Comparison of ENCODE assay signal across 30 cellular contexts in the genomic region with DNA sequence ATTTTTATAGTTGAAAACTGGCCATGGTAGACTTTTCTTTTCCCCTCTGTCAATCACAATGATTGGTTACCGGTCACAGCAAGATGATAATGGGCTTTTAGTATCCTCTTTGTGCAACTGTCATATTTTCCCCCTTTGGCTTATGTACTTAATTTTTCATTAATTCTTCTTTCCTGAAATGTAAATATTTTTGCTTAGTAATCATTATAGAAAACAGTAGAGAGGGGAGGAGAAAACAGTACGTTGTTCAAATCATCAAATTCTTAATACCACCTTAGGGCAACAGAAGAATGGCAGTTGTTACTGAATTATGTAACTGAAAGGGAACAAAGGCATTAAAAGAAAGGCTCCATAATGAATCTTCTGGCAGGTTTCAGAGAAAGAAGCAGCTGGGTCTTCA.
"Had no signal": no experiment of that assay in that cellular context is flagged by ENCODE, and none has a peak within 500 bp of the region (broad histone marks: within the 10 kb centered on the region; RNA-seq: fewer than 3 reads in every experiment).

No MANE protein-coding gene starts in this region.

- ATAC-seq: naive thymus-derived CD4-positive, alpha-beta T cell; natural killer cell; psoas muscle; right cardiac atrium; stimulated activated memory B cell treated with anti-CD40 and anti-IgM and Interleukin-4, amounts not matched to agents 10 μg/mL and 1 μg/mL and 100 μg/mL, for 72 hours; stimulated activated naive CD8-positive, alpha-beta T cell treated with anti-CD3 and anti-CD28 coated beads, Interleukin-15, amount 100 ng/mL, for 72 hours; stimulated activated naive CD8-positive, alpha-beta T cell treated with anti-CD3 and anti-CD28 coated beads, Interleukin-15, Interleukin-2, amounts not matched to agents 100 U/mL and 50 U/mL, for 24 hours; upper lobe of right lung had no signal

- H3K4me1 ChIP-seq: neural progenitor cell, parathyroid adenoma, psoas muscle, sigmoid colon, suprapubic skin, testis, tibial artery, transverse colon, upper lobe of right lung, uterus had no signal

- H3K4me1 Mint-ChIP-seq: naive thymus-derived CD4-positive, alpha-beta T cell; natural killer cell; nephron; neural progenitor cell; stimulated activated memory B cell treated with anti-CD40 and anti-IgM and Interleukin-4, amounts not matched to agents 10 μg/mL and 1 μg/mL and 100 μg/mL, for 72 hours; stimulated activated naive CD8-positive, alpha-beta T cell treated with anti-CD3 and anti-CD28 coated beads, Interleukin-15, amount 100 ng/mL, for 72 hours had no signal

- H3K27ac Mint-ChIP-seq: naive thymus-derived CD4-positive, alpha-beta T cell; natural killer cell; nephron; neural progenitor cell; progenitor cell of endocrine pancreas; stimulated activated memory B cell treated with anti-CD40 and anti-IgM and Interleukin-4, amounts not matched to agents 10 μg/mL and 1 μg/mL and 100 μg/mL, for 72 hours; stimulated activated naive CD8-positive, alpha-beta T cell treated with anti-CD3 and anti-CD28 coated beads, Interleukin-15, amount 100 ng/mL, for 72 hours; type B pancreatic cell had no signal

- H3K27me3 ChIP-seq: neural progenitor cell, ovary, sigmoid colon, suprapubic skin, testis, tibial artery, transverse colon, upper lobe of right lung, uterus had no signal

- H3K9me3 Mint-ChIP-seq: nephron; neural progenitor cell; stimulated activated memory B cell treated with anti-CD40 and anti-IgM and Interleukin-4, amounts not matched to agents 10 μg/mL and 1 μg/mL and 100 μg/mL, for 72 hours; stimulated activated naive CD8-positive, alpha-beta T cell treated with anti-CD3 and anti-CD28 coated beads, Interleukin-15, amount 100 ng/mL, for 72 hours; type B pancreatic cell had no signal

- DNase-seq: naive thymus-derived CD4-positive, alpha-beta T cell; natural killer cell; occipital lobe; ovary; posterior cingulate gyrus; psoas muscle; right cardiac atrium; sigmoid colon; small intestine; stimulated activated CD4-positive, alpha-beta T cell treated with anti-CD3 and anti-CD28 coated beads, Interleukin-15, amount 100 ng/mL, for 24 hours; stimulated activated CD4-positive, alpha-beta T cell treated with anti-CD3 and anti-CD28 coated beads, Interleukin-2, amount 100 ng/mL, for 24 hours; stimulated activated CD4-positive, alpha-beta T cell treated with anti-CD3 and anti-CD28 coated beads, Interleukin-4, amount 100 ng/mL, for 1 hour; stimulated activated CD4-positive, alpha-beta T cell treated with anti-CD3 and anti-CD28 coated beads, Interleukin-4, amount 100 ng/mL, for 4 hours; stimulated activated CD8-positive, alpha-beta memory T cell treated with anti-CD3 and anti-CD28 coated beads, Interleukin-4, amount 100 ng/mL, for 48 hours; stimulated activated naive CD4-positive, alpha-beta T cell; stimulated activated naive CD8-positive, alpha-beta T cell treated with anti-CD3 and anti-CD28 coated beads, Interleukin-15, amount 100 ng/mL, for 72 hours; stimulated activated naive CD8-positive, alpha-beta T cell treated with anti-CD3 and anti-CD28 coated beads, Interleukin-15, Interleukin-2, amounts not matched to agents 100 U/mL and 50 U/mL, for 24 hours; substantia nigra; testis; tibial artery; transverse colon; upper lobe of right lung; uterus had no signal

- H3K27me3 Mint-ChIP-seq: naive thymus-derived CD4-positive, alpha-beta T cell; progenitor cell of endocrine pancreas; stimulated activated memory B cell treated with anti-CD40 and anti-IgM and Interleukin-4, amounts not matched to agents 10 μg/mL and 1 μg/mL and 100 μg/mL, for 72 hours; stimulated activated naive CD8-positive, alpha-beta T cell treated with anti-CD3 and anti-CD28 coated beads, Interleukin-15, amount 100 ng/mL, for 72 hours; type B pancreatic cell had no signal

- H3K9ac ChIP-seq: neural progenitor cell, parathyroid adenoma had no signal

- H3K4me3 ChIP-seq: neural progenitor cell, ovary, psoas muscle, sigmoid colon, suprapubic skin, testis, tibial artery, transverse colon, upper lobe of right lung, uterus had no signal

- H3K9me3 ChIP-seq: ovary, psoas muscle, sigmoid colon, suprapubic skin, testis, tibial artery, transverse colon, upper lobe of right lung, uterus had no signal

- H3K27ac ChIP-seq: neural progenitor cell, ovary, parathyroid adenoma, psoas muscle, sigmoid colon, suprapubic skin, testis, tibial artery, transverse colon, upper lobe of right lung, uterus had no signal

- FAIRE-seq: small intestine had no signal

- H3K36me3 Mint-ChIP-seq: naive thymus-derived CD4-positive, alpha-beta T cell; natural killer cell; neural progenitor cell; stimulated activated memory B cell treated with anti-CD40 and anti-IgM and Interleukin-4, amounts not matched to agents 10 μg/mL and 1 μg/mL and 100 μg/mL, for 72 hours; type B pancreatic cell had no signal

- H3K4me3 Mint-ChIP-seq: naive thymus-derived CD4-positive, alpha-beta T cell; natural killer cell; nephron; neural progenitor cell; stimulated activated memory B cell treated with anti-CD40 and anti-IgM and Interleukin-4, amounts not matched to agents 10 μg/mL and 1 μg/mL and 100 μg/mL, for 72 hours; stimulated activated naive CD8-positive, alpha-beta T cell treated with anti-CD3 and anti-CD28 coated beads, Interleukin-15, amount 100 ng/mL, for 72 hours; type B pancreatic cell had no signal

- H3K4me2 ChIP-seq: neural progenitor cell had no signal

- H3K36me3 ChIP-seq: neural progenitor cell, ovary, sigmoid colon, suprapubic skin, tibial artery, transverse colon, upper lobe of right lung, uterus had no signal
